In the genomic region with DNA sequence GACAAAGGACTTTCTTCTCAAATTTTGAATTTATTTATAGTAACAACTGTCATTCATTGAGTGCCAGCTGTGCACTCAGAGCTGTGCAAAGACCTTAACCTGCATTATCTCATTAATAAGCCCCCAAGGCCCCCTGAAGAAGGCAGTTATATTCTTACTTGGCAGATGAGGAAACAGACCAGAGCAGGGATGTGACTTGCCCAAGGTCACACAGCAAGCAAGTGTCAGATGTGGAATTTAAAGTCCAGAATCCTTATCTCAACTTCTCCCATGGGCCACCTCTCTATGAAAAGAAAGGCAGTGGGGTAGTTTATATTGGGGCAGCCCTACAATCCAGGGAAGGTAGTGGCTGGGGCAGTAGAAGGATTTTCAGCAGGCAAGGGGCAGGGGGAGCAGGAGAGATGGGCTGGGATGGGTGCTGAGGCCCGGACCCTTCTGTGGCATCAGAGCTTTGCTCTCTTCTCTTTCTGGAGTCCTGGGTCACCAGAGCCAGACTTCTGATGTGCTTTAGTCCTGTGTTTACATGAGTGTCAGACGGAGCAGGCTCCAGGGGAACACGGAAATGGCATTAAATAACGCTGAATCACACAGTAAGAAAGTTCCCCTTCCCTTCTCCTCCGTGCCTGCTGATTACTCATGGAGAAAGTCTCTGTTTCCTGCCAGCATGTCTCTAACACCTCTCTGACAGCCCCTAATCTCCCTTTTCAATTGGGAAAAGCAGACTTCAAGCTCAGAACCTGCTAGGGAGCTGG, we compare ENCODE assay signal across 1 cellular context.
TF ChIP-seq lines count a peak whose summit lies in the region.

No MANE protein-coding gene starts in this region.

TF ChIP-seq in HEK293, 187 proteins besides CTCF, POLR2A, EP300 and RAD21 (continued from another document):
- no peak for TF ChIP-seq ZNF518A (tag by site-specific recombination; conservative IDR thresholded peaks at IDR 0.05; ENCODE audit: low read depth)
- no peak for TF ChIP-seq ZNF626 (tag by site-specific recombination; IDR thresholded peaks at IDR 0.05)
- TF ChIP-seq ZNF26 (tag by site-specific recombination; IDR thresholded peaks at IDR 0.05): no peak
- no peak for TF ChIP-seq ZNF174 (tag by site-specific recombination; IDR thresholded peaks at IDR 0.05)
- TF ChIP-seq, protein P1, sequence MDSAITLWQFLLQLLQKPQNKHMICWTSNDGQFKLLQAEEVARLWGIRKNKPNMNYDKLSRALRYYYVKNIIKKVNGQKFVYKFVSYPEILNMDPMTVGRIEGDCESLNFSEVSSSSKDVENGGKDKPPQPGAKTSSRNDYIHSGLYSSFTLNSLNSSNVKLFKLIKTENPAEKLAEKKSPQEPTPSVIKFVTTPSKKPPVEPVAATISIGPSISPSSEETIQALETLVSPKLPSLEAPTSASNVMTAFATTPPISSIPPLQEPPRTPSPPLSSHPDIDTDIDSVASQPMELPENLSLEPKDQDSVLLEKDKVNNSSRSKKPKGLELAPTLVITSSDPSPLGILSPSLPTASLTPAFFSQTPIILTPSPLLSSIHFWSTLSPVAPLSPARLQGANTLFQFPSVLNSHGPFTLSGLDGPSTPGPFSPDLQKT (IDR thresholded peaks at IDR 0.05; ENCODE audit: borderline replicate concordance, low read depth, low read length): no peak
- TF ChIP-seq ZNF785 (tag by site-specific recombination; IDR thresholded peaks at IDR 0.05): no peak
- TF ChIP-seq, protein P2, sequence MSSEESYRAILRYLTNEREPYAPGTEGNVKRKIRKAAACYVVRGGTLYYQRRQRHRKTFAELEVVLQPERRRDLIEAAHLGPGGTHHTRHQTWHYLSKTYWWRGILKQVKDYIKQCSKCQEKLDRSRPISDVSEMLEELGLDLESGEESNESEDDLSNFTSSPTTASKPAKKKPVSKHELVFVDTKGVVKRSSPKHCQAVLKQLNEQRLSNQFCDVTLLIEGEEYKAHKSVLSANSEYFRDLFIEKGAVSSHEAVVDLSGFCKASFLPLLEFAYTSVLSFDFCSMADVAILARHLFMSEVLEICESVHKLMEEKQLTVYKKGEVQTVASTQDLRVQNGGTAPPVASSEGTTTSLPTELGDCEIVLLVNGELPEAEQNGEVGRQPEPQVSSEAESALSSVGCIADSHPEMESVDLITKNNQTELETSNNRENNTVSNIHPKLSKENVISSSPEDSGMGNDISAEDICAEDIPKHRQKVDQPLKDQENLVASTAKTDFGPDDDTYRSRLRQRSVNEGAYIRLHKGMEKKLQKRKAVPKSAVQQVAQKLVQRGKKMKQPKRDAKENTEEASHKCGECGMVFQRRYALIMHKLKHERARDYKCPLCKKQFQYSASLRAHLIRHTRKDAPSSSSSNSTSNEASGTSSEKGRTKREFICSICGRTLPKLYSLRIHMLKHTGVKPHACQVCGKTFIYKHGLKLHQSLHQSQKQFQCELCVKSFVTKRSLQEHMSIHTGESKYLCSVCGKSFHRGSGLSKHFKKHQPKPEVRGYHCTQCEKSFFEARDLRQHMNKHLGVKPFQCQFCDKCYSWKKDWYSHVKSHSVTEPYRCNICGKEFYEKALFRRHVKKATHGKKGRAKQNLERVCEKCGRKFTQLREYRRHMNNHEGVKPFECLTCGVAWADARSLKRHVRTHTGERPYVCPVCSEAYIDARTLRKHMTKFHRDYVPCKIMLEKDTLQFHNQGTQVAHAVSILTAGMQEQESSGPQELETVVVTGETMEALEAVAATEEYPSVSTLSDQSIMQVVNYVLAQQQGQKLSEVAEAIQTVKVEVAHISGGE (tag by site-specific recombination; conservative IDR thresholded peaks at IDR 0.05; ENCODE audit: low read depth): peak; percentile 55; the same call in 1 of the 2 replicates
- no peak for TF ChIP-seq ZFP41 (tag by site-specific recombination; IDR thresholded peaks at IDR 0.05; ENCODE audit: borderline replicate concordance)
- TF ChIP-seq, protein P3, sequence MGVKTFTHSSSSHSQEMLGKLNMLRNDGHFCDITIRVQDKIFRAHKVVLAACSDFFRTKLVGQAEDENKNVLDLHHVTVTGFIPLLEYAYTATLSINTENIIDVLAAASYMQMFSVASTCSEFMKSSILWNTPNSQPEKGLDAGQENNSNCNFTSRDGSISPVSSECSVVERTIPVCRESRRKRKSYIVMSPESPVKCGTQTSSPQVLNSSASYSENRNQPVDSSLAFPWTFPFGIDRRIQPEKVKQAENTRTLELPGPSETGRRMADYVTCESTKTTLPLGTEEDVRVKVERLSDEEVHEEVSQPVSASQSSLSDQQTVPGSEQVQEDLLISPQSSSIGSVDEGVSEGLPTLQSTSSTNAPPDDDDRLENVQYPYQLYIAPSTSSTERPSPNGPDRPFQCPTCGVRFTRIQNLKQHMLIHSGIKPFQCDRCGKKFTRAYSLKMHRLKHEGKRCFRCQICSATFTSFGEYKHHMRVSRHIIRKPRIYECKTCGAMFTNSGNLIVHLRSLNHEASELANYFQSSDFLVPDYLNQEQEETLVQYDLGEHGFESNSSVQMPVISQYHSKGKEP (tag by site-specific recombination; IDR thresholded peaks at IDR 0.05): no peak
- TF ChIP-seq ZSCAN18 (tag by site-specific recombination; IDR thresholded peaks at IDR 0.05): no peak
- TF ChIP-seq ZNF157 (tag by site-specific recombination; IDR thresholded peaks at IDR 0.05): no peak
- peak; percentile 72 for TF ChIP-seq GLIS1 (tag by site-specific recombination; IDR thresholded peaks at IDR 0.05)
- no peak for TF ChIP-seq ZIC2 (tag by site-specific recombination; IDR thresholded peaks at IDR 0.05)
- TF ChIP-seq OSR2 (tag by site-specific recombination; IDR thresholded peaks at IDR 0.05): no peak
- no peak for TF ChIP-seq YY2 (tag by site-specific recombination; IDR thresholded peaks at IDR 0.05)
- no peak for TF ChIP-seq ZNF335 (tag by site-specific recombination; conservative IDR thresholded peaks at IDR 0.05)
- TF ChIP-seq GFI1B (tag by site-specific recombination; IDR thresholded peaks at IDR 0.05): no peak
- TF ChIP-seq ZNF529 (tag by site-specific recombination; IDR thresholded peaks at IDR 0.05; ENCODE audit: insufficient replicate concordance): no peak
- TF ChIP-seq ZBTB21 (tag by site-specific recombination; IDR thresholded peaks at IDR 0.05): no peak
- TF ChIP-seq ZBTB17 (tag by site-specific recombination; IDR thresholded peaks at IDR 0.05): 0 out of 2 replicates have a peak, but pooled peaks have one; percentile 23
- TF ChIP-seq ZNF274 (IDR thresholded peaks at IDR 0.05; ENCODE audit: low read length): no peak
- TF ChIP-seq ZNF274 (tag by site-specific recombination; IDR thresholded peaks at IDR 0.05; ENCODE audit: borderline replicate concordance): no peak
- TF ChIP-seq TRIM28 (IDR thresholded peaks at IDR 0.05; ENCODE audit: borderline replicate concordance, low read length): no peak
- TF ChIP-seq GLIS2 (tag by site-specific recombination; IDR thresholded peaks at IDR 0.05): no peak
- TF ChIP-seq TSHZ1 (tag by site-specific recombination; IDR thresholded peaks at IDR 0.05; ENCODE audit: borderline replicate concordance): no peak
